In the genomic region with DNA sequence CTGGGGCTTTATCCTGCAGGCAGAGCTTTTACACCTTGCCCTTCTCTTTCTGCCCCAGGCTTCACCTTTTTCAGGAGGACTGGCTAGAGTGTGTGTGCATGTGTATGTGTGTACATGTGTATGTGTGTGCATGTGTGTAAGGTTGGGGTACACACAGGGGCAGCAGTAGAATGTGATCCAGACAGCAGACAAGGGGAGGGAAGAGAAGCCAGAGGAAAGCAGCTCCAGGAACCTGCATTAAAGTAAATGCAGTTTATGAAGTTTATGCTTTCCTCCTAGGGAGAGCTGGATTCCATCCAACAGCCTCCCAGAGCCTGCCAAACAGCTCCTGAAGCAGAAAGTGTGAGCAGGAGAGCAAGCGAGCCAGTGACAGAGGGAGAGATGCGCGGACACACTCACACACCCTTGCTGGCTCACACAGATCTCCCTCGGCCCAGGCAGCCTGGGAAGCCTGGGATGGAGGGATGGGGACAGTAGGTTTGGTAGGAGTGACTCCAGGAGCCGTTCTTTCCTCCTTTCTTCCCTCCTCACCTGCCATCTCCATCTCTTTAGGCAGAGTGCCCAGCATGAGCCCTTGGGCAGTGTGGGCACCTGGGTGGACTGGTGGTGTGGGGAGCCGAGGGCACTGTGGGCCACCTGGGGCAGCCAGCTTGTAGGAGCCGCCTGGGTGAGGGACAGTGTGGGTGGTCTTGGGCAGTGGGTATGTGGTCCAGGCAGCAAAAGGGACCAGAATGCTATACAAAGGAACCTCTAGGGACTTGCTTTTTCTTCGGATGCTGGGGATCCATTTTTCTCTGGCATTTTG, we compare ENCODE assay signal across 23 cellular contexts. TPM values are rescaled to one million over a fixed set of nuclear protein-coding genes. Genes with fewer than 3 reads are reported as not detected.
A peak's percentile ranks its signal among the peaks of the same experiment; 100 is the strongest.
DNase-seq lines count a peak whose midpoint lies in the region; FAIRE-seq and TF ChIP-seq lines count a peak whose summit lies in the region.
"Had no signal": no experiment of that assay in that cellular context is flagged by ENCODE, and none has a peak within 500 bp of the region (broad histone marks: within the 10 kb centered on the region; RNA-seq: fewer than 3 reads in every experiment).

No MANE protein-coding gene starts in this region.

- TF ChIP-seq CTCF in VCaP (conservative IDR thresholded peaks at IDR 0.05) (no peak), fibroblast of the aortic adventitia (IDR thresholded peaks at IDR 0.05; ENCODE audit: insufficient read depth, low read length) (no peak), parathyroid adenoma (IDR thresholded peaks at IDR 0.05) (no peak), spleen (IDR thresholded peaks at IDR 0.05 in 8 of 11, conservative IDR thresholded peaks at IDR 0.05 in 3 of 11) (no peak)

- peak; percentile 2 for DNase-seq in fibroblast of the aortic adventitia (ENCODE audit: low read depth)
- no peak for DNase-seq in urothelium cell line (ENCODE audit: low spot score)
- DNase-seq in SIG-M5 treated with dmso at 0.1 percent for 504 hours (lab: John Stamatoyannopoulos, UW; ENCODE audit: unreplicated experiment), result no peak
- DNase-seq in SHP77 (lab: John Stamatoyannopoulos, UW), result no peak
- DNase-seq in spleen, result no peak
- DNase-seq: BE2C; CD4-positive, alpha-beta memory T cell; DMS79 treated with DMSO at 0.1 percent for 48 hours; KG1; NCI-H1092; NCI-H187; NCI-H2171 treated with DMSO at 0.1 percent for 48 hours; NCI-H510A treated with DMSO at 0.1 percent for 48 hours; RPMI8226 had no signal

- peak overlapping the region; percentile 58 for H3K27ac ChIP-seq in VCaP
- no peak overlapping the region for H3K27ac ChIP-seq in parathyroid adenoma
- no peak overlapping the region for H3K27ac ChIP-seq in spleen

- WGBS in spleen, 5 donors, result 76 to 90% (median 81%) methylated on average over 8 of the region's 8 CpGs

- H3K9me3 ChIP-seq in parathyroid adenoma (ENCODE audit: control insufficient read depth, low read length), result no peaks in the 10 kb centered on the region
- no peaks in the 10 kb centered on the region for H3K9me3 ChIP-seq in spleen
- H3K9me3 ChIP-seq: BE2C had no signal

- H3K4me2 ChIP-seq in parathyroid adenoma (ENCODE audit: low read length), result no peak overlapping the region

- no peak overlapping the region for H3K4me3 ChIP-seq in fibroblast of the aortic adventitia (ENCODE audit: low read depth, low read length)
- no peak overlapping the region for H3K4me3 ChIP-seq in parathyroid adenoma (ENCODE audit: low read depth, low read length)
- no peak overlapping the region for H3K4me3 ChIP-seq in spleen

- no peaks in the 10 kb centered on the region for H3K79me2 ChIP-seq in parathyroid adenoma

- no peak overlapping the region for H3K9ac ChIP-seq in parathyroid adenoma

- FAIRE-seq in urothelium cell line (lab: Jason Lieb, UNC), result peak; percentile 68
- FAIRE-seq: D721Med, G401.6, GM12891 had no signal

- TF ChIP-seq POLR2A in spleen (IDR thresholded peaks at IDR 0.05), result no peak

- peak overlapping the region; percentile 47 for H2AFZ ChIP-seq in parathyroid adenoma

- intact Hi-C loops in spleen (cut with DNase I; ENCODE audit: low total_unique reads), result no loop called here

- H3K36me3 ChIP-seq in parathyroid adenoma (ENCODE audit: control insufficient read depth, insufficient read depth, low read length) (no peaks in the 10 kb centered on the region), spleen (no peaks in the 10 kb centered on the region)
- H3K36me3 ChIP-seq: BE2C had no signal

- H3K4me1 ChIP-seq in parathyroid adenoma (peaks cover 17% of the 10 kb centered on the region), spleen (no peaks in the 10 kb centered on the region)

- H3K27me3 ChIP-seq in parathyroid adenoma (ENCODE audit: control insufficient read depth, insufficient read depth, low read length), result no peaks in the 10 kb centered on the region
- H3K27me3 ChIP-seq in spleen (replicated peaks in 1 of 7), result peaks cover 0 to 69% (median 6%) of the 10 kb centered on the region in 7 donors
- H3K27me3 ChIP-seq: BE2C had no signal

RNA-seq across cellular contexts. Expression of a gene that starts 46.1 kb away (rescaled TPM):
- total RNA-seq in fibroblast of the aortic adventitia (ENCODE audit: low replicate concordance) (not detected in 2 replicates), spleen (not detected)
- not detected for polyA plus RNA-seq in spleen
- total RNA-seq: CD4-positive, alpha-beta memory T cell; MCF 10A; OCI-LY7; SK-MEL-5 had no signal
- polyA plus RNA-seq: AG04450; CD4-positive, alpha-beta memory T cell had no signal
